8 cellular contexts compared by ENCODE assay signal in the genomic region with DNA sequence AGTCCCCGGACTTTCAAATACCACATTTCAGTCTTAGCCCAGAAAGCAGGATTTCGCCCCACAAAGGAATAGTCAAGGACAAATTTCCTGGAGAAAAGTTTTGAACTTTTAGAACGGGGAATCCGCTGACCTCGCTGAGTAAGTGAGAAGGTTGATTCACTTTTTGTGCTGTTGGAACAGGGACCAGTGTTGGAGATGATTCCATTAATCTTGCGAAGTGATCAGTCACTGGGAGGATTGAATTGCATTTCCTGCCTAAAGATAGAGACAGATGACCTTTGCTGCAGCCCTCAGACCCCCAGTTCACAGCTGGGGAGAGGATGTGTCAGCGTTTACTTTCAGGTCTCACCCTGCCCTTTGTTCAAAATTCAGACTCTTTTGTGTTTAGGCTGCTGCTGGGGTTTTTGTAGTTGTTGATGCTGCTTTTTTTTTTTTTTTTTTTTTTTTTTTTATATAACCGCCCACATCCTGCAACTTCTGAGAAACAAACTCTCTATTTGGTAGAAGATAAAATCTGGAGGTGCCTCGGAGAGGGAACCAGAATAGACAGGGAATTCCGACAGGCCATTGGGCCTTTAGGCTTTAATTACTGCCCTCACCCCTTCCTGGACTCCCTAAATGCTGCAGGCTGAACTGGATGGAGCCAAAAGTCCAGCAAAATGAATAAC. TPM values are rescaled to one million over a fixed set of nuclear protein-coding genes. Genes with fewer than 3 reads are reported as not detected.
DNase-seq lines count a peak whose midpoint lies in the region; ATAC-seq and TF ChIP-seq lines count a peak whose summit lies in the region.

No MANE protein-coding gene starts in this region.

- no peaks in the 10 kb centered on the region for H4K20me1 ChIP-seq in osteoblast (ENCODE audit: insufficient read depth, low read length)

- H3K27ac ChIP-seq in osteoblast (ENCODE audit: low read depth, low read length) = peak overlapping the region; percentile 74

- no peaks in the 10 kb centered on the region for H3K27me3 ChIP-seq in osteoblast (ENCODE audit: insufficient read depth, low read length)

- H3K4me3 ChIP-seq in osteoblast (ENCODE audit: insufficient read depth, low read length) = peak overlapping the region; percentile 59

- DNase-seq in activated CD8-positive, alpha-beta memory T cell treated with anti-CD3 and anti-CD28 coated beads for 1 hour (ENCODE audit: extremely low read depth in 1 of 2, low read depth in 1 of 2) = peak; percentile 22 to 24
- DNase-seq in epidermal melanocyte (ENCODE audit: insufficient read length, low spot score) (peak; percentile 26), osteoblast (ENCODE audit: insufficient read length, low spot score, missing footprints) (peak; percentile 87), NCI-H187 (lab: John Stamatoyannopoulos, UW) (no peak), NCI-H128 (lab: John Stamatoyannopoulos, UW; ENCODE audit: unreplicated experiment) (no peak)

- TF ChIP-seq CTCF in osteoblast (IDR thresholded peaks at IDR 0.05; ENCODE audit: extremely low read depth, low read depth, low read length) = no peak

- H3K36me3 ChIP-seq in osteoblast (ENCODE audit: insufficient read depth, low read length) = no peaks in the 10 kb centered on the region

- H2AFZ ChIP-seq in osteoblast (ENCODE audit: low read length) = peak overlapping the region; percentile 93

- H3K4me1 ChIP-seq in osteoblast (ENCODE audit: insufficient read depth, low read length) = peaks cover 10% of the 10 kb centered on the region

- peak; percentile 63 for ATAC-seq in GM19043 (IDR thresholded peaks at IDR 0.05; ENCODE audit: low read depth, unreplicated experiment)
- ATAC-seq in HG03571 (IDR thresholded peaks at IDR 0.05; ENCODE audit: unreplicated experiment) = peak; percentile 51
- no peak for ATAC-seq in HG02588 (IDR thresholded peaks at IDR 0.05; ENCODE audit: unreplicated experiment)

- H3K9me3 ChIP-seq in osteoblast (ENCODE audit: low read depth, low read length) = no peaks in the 10 kb centered on the region

- no peaks in the 10 kb centered on the region for H3K79me2 ChIP-seq in osteoblast (ENCODE audit: insufficient read depth, low read length)

- peak overlapping the region; percentile 84 for H3K4me2 ChIP-seq in osteoblast (ENCODE audit: insufficient read depth, low read length)

RNA-seq across cellular contexts. Expression of gene KDM2B, which starts 9.8 kb away (rescaled TPM):
- 29.8 and 32.6 TPM in 2 replicates for total RNA-seq in osteoblast

RNA-seq across cellular contexts. Expression of gene ORAI1, which starts 35.7 kb away (rescaled TPM):
- 7.2 and 7.7 TPM in 2 replicates for total RNA-seq in osteoblast

Comparison
In these comparisons a context has a peak if more than half of its experiments do, and no peak if none do; other contexts are left out.
1. DNase-seq: peak in activated CD8-positive, alpha-beta memory T cell treated with anti-CD3 and anti-CD28 coated beads for 1 hour (2 of 2), epidermal melanocyte (single experiment) and osteoblast (single experiment); none in NCI-H187 (0 of 2) and NCI-H128 (single experiment).